17 cellular contexts compared by ENCODE assay signal in the genomic region with DNA sequence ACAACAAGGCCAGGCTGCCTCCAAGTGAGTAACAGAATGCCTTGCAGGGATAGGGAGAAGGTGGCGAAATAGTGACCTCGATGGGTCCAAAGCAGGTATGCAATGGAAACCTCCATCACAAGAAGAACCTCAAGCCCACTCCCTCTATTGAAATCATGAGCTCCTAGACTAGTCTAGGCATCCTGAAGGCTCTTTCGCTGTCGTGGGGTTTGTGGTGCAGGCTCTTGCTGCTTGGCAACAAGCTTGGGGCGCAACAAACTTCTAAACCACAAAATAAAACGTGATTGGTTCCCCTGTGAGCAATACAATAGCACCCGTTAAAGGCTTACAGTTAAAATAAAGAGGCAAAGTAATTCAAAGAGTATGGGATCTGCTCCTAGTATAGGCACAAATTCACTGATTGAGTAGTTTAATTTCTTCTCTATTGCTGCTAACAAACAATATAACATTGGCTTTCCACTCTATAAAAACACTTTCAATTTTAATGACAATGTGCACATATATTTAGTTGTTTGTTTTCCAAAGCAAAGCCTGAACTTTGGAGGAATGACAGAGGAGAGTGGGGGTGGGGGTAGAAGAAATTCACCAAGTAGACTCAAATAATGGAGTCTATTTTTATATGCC.
"Had no signal": no experiment of that assay in that cellular context is flagged by ENCODE, and none has a peak within 500 bp of the region (broad histone marks: within the 10 kb centered on the region; RNA-seq: fewer than 3 reads in every experiment).

No MANE protein-coding gene starts in this region.

- H3K36me3 Mint-ChIP-seq: activated naive CD8-positive, alpha-beta T cell treated with anti-CD3 and anti-CD28 coated beads, Interleukin-2, amount 10 ng/mL, durations not matched to agents 7 days and 5 days; naive B cell had no signal

- H3K4me3 Mint-ChIP-seq: activated naive CD8-positive, alpha-beta T cell treated with anti-CD3 and anti-CD28 coated beads, Interleukin-2, amount 10 ng/mL, durations not matched to agents 7 days and 5 days; activated T-cell treated with anti-CD3 and anti-CD28 coated beads, Interleukin-2, amount 50 U/mL, for 72 hours; naive B cell; T-helper 2 cell treated with Interferon-gamma antibody and Interleukin-4, amounts not matched to agents 5 μg/mL and 100 μg/mL, for 36 hours had no signal

- H3K27ac Mint-ChIP-seq: activated naive CD8-positive, alpha-beta T cell treated with anti-CD3 and anti-CD28 coated beads, Interleukin-2, amount 10 ng/mL, durations not matched to agents 7 days and 5 days; activated T-cell treated with anti-CD3 and anti-CD28 coated beads, Interleukin-2, amount 50 U/mL, for 72 hours; naive B cell; T-helper 2 cell treated with Interferon-gamma antibody and Interleukin-4, amounts not matched to agents 5 μg/mL and 100 μg/mL, for 36 hours had no signal

- H3K36me3 ChIP-seq: esophagus squamous epithelium, lower lobe of right lung, neutrophil, stomach had no signal

- H3K9me3 Mint-ChIP-seq: activated naive CD8-positive, alpha-beta T cell treated with anti-CD3 and anti-CD28 coated beads, Interleukin-2, amount 10 ng/mL, durations not matched to agents 7 days and 5 days; activated T-cell treated with anti-CD3 and anti-CD28 coated beads, Interleukin-2, amount 50 U/mL, for 72 hours; T-helper 2 cell treated with Interferon-gamma antibody and Interleukin-4, amounts not matched to agents 5 μg/mL and 100 μg/mL, for 36 hours had no signal

- H3K4me1 ChIP-seq: esophagus squamous epithelium, lower lobe of right lung had no signal

- H3K9me3 ChIP-seq: lower lobe of right lung, neutrophil, stomach had no signal

- DNase-seq: activated CD4-positive, alpha-beta T cell treated with anti-CD3 and anti-CD28 coated beads, Interleukin-2, amount 50 U/mL, for 48 hours; activated gamma-delta T cell treated with Interleukin-2 at 50 U/mL for 16 hours; activated naive CD8-positive, alpha-beta T cell treated with anti-CD3 and anti-CD28 coated beads, Interleukin-2, amount 10 ng/mL, durations not matched to agents 7 days and 5 days; activated T-cell treated with anti-CD3 and anti-CD28 coated beads, Interleukin-2, amount 50 U/mL, for 72 hours; anterior cingulate cortex; esophagus squamous epithelium; foreskin fibroblast; left cardiac atrium; lower lobe of right lung; midbrain; naive B cell; right cardiac atrium; small intestine; stomach had no signal

- ATAC-seq: activated CD4-positive, CD25-positive, alpha-beta regulatory T cell treated with anti-CD3 and anti-CD28 coated beads, Interleukin-2, amount 50 U/mL, for 24 hours; activated T-cell treated with anti-CD3 and anti-CD28 coated beads, Interleukin-2, amount 50 U/mL, for 72 hours; left cardiac atrium; lower lobe of right lung; right cardiac atrium had no signal

- H3K4me3 ChIP-seq: esophagus squamous epithelium, lower lobe of right lung, stomach had no signal

- H3K4me1 Mint-ChIP-seq: activated naive CD8-positive, alpha-beta T cell treated with anti-CD3 and anti-CD28 coated beads, Interleukin-2, amount 10 ng/mL, durations not matched to agents 7 days and 5 days; naive B cell had no signal

- H3K27ac ChIP-seq: esophagus squamous epithelium, lower lobe of right lung, neutrophil, stomach had no signal
